Comparison of ENCODE assay signal across 34 cellular contexts in genomic region chr14:88085736-88086135, GRCh38.
"Had no signal": no experiment of that assay in that cellular context is flagged by ENCODE, and none has a peak within 500 bp of the region (broad histone marks: within the 10 kb centered on the region; RNA-seq: fewer than 3 reads in every experiment).

No MANE protein-coding gene starts in this region.

- H3K9me3 ChIP-seq: MG63 had no signal

- H3K27me3 ChIP-seq: MG63 had no signal

- H3K4me3 ChIP-seq: MG63 had no signal

- DNase-seq: MG63, MM.1S, MV-4-11, NCI-H1048, NCI-H1092, NCI-H1092 treated with DMSO at 0.1 percent for 48 hours, NCI-H1105, NCI-H1105 treated with DMSO at 0.1 percent for 48 hours, NCI-H1417, NCI-H1417 treated with DMSO at 0.1 percent for 48 hours, NCI-H1436, NCI-H1436 treated with DMSO at 0.1 percent for 48 hours, NCI-H146, NCI-H1694, NCI-H1694 treated with DMSO at 0.1 percent for 48 hours, NCI-H187, NCI-H187 treated with DMSO at 0.1 percent for 48 hours, NCI-H2029, NCI-H2029 treated with DMSO at 0.1 percent for 48 hours, NCI-H2081, NCI-H2081 treated with DMSO at 0.1 percent for 48 hours, NCI-H2107, NCI-H2171, NCI-H2171 treated with DMSO at 0.1 percent for 48 hours, NCI-H2227 treated with DMSO at 0.1 percent for 48 hours, NCI-H226, NCI-H345, NCI-H446, NCI-H446 treated with DMSO at 0.1 percent for 48 hours, NCI-H510A, NCI-H510A treated with DMSO at 0.1 percent for 48 hours, NCI-H524, NCI-H524 treated with DMSO at 0.1 percent for 48 hours, NCI-H526 had no signal

- H3K36me3 ChIP-seq: MG63 had no signal
